Comparison of ENCODE assay signal across 8 cellular contexts in the genomic region with DNA sequence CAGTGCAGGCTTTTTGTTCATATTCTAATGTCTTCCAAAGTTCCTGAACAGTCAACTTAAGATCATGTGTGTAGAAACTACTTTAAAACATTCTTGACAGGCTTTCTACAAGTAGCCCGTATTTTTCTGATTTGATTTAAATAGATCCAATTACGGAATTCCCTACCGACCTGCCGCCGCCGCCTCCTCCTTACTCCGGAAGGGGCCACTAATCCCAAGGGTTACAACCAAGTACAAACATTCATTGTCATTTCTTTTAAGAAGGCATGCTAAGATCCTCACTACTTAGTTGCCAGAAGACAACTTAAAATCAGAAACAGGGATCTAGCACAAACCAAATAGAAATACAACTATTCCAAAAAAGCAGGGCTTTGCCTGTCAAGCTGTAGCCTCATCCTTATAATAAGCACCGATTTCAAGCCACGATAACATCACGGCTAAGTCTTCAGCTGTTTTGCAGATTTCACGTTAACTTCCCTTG. TPM values are rescaled to one million over a fixed set of nuclear protein-coding genes. Genes with fewer than 3 reads are reported as not detected.
DNase-seq lines count a peak whose midpoint lies in the region; ATAC-seq and TF ChIP-seq lines count a peak whose summit lies in the region.

No MANE protein-coding gene starts in this region.

- no peaks in the 10 kb centered on the region for H3K27me3 Mint-ChIP-seq in stimulated activated naive CD8-positive, alpha-beta T cell treated with anti-CD3 and anti-CD28 coated beads, Interleukin-15, Interleukin-2, amounts not matched to agents 100 ng/mL and 50 ng/mL, for 24 hours
- no peaks in the 10 kb centered on the region for H3K27me3 Mint-ChIP-seq in activated CD4-positive, alpha-beta memory T cell treated with anti-CD3 and anti-CD28 coated beads for 36 hours

- TF ChIP-seq EP300 in sigmoid colon (IDR thresholded peaks at IDR 0.05): no peak

- peaks cover 61% of the 10 kb centered on the region for H3K4me1 Mint-ChIP-seq in stimulated activated naive CD8-positive, alpha-beta T cell treated with anti-CD3 and anti-CD28 coated beads, Interleukin-15, Interleukin-2, amounts not matched to agents 100 ng/mL and 50 ng/mL, for 24 hours (ENCODE audit: low read depth)
- H3K4me1 Mint-ChIP-seq in activated CD4-positive, alpha-beta memory T cell treated with anti-CD3 and anti-CD28 coated beads for 36 hours (ENCODE audit: low read depth): peaks cover 47% of the 10 kb centered on the region

- intact Hi-C loops in activated CD4-positive, alpha-beta memory T cell treated with anti-CD3 and anti-CD28 coated beads for 36 hours (cut with micrococcal nuclease): loop anchor here (2.0 to 10.0 kb wide), 4 partner anchors 71 to 423 kb away; partner anchors contain the start of genes IWS1 and MAP3K2
- intact Hi-C loops in left ventricle myocardium inferior (cut with micrococcal nuclease) (no loop called here), sigmoid colon (cut with DNase I) (loop anchor here (5.0 kb wide), 4 partner anchors 47 to 283 kb away; partner anchors contain the start of genes IWS1 and POLR2D)

- H3K27ac ChIP-seq in left ventricle myocardium inferior (replicated peaks) (peak overlapping the region; percentile 89), sigmoid colon (peak overlapping the region; percentile 82 to 94 (median 92))

- H3K36me3 Mint-ChIP-seq in stimulated activated naive CD8-positive, alpha-beta T cell treated with anti-CD3 and anti-CD28 coated beads, Interleukin-15, Interleukin-2, amounts not matched to agents 100 ng/mL and 50 ng/mL, for 24 hours (ENCODE audit: low read depth): peaks cover 26% of the 10 kb centered on the region
- H3K36me3 Mint-ChIP-seq in activated CD4-positive, alpha-beta memory T cell treated with anti-CD3 and anti-CD28 coated beads for 36 hours: peaks cover 17% of the 10 kb centered on the region

- H3K4me3 Mint-ChIP-seq in stimulated activated naive CD8-positive, alpha-beta T cell treated with anti-CD3 and anti-CD28 coated beads, Interleukin-15, Interleukin-2, amounts not matched to agents 100 ng/mL and 50 ng/mL, for 24 hours: peak overlapping the region; percentile 96
- H3K4me3 Mint-ChIP-seq in activated CD4-positive, alpha-beta memory T cell treated with anti-CD3 and anti-CD28 coated beads for 36 hours: peak overlapping the region; percentile 92

- no peak for DNase-seq in stimulated activated naive CD8-positive, alpha-beta T cell treated with anti-CD3 and anti-CD28 coated beads, Interleukin-15, Interleukin-2, amounts not matched to agents 100 U/mL and 50 U/mL, for 24 hours
- DNase-seq in activated CD4-positive, alpha-beta memory T cell treated with anti-CD3 and anti-CD28 coated beads for 36 hours: no peak
- DNase-seq in left ventricle myocardium inferior: no peak
- no peak for DNase-seq in sigmoid colon
- no peak for DNase-seq in activated effector memory CD4-positive, alpha-beta T cell treated with Interleukin-2 at 50 U/mL for 16 hours

- peak overlapping the region; percentile 80 for H3K4me3 ChIP-seq in left ventricle myocardium inferior
- H3K4me3 ChIP-seq in sigmoid colon: peak overlapping the region; percentile 55 to 92 (median 71)

- no peaks in the 10 kb centered on the region for H3K27me3 ChIP-seq in left ventricle myocardium inferior (ENCODE audit: low read depth)
- no peaks in the 10 kb centered on the region for H3K27me3 ChIP-seq in sigmoid colon

- no peak for ATAC-seq in stimulated activated naive CD8-positive, alpha-beta T cell treated with anti-CD3 and anti-CD28 coated beads, Interleukin-15, Interleukin-2, amounts not matched to agents 100 U/mL and 50 U/mL, for 24 hours
- ATAC-seq in HG02840 (IDR thresholded peaks at IDR 0.05; ENCODE audit: low FRiP score, unreplicated experiment) (no peak), GM21390 (IDR thresholded peaks at IDR 0.05; ENCODE audit: unreplicated experiment) (no peak)

- H3K27ac Mint-ChIP-seq in stimulated activated naive CD8-positive, alpha-beta T cell treated with anti-CD3 and anti-CD28 coated beads, Interleukin-15, Interleukin-2, amounts not matched to agents 100 ng/mL and 50 ng/mL, for 24 hours: peak overlapping the region; percentile 99
- peak overlapping the region; percentile 98 for H3K27ac Mint-ChIP-seq in activated CD4-positive, alpha-beta memory T cell treated with anti-CD3 and anti-CD28 coated beads for 36 hours

- no peaks in the 10 kb centered on the region for H3K9me3 ChIP-seq in left ventricle myocardium inferior (replicated peaks)
- H3K9me3 ChIP-seq in sigmoid colon: no peaks in the 10 kb centered on the region

- CTCF ChIA-PET in activated CD4-positive, alpha-beta memory T cell treated with anti-CD3 and anti-CD28 coated beads for 36 hours (lab: Charles Lee): interaction anchor here (1.5 to 1.8 kb wide), 2 partner anchors 11 to 109 kb away, joined by 3 to 5 read pairs; partner anchors contain the start of gene SFT2D3

- peaks cover 65% of the 10 kb centered on the region for H3K4me1 ChIP-seq in left ventricle myocardium inferior
- peaks cover 0 to 47% (median 42%) of the 10 kb centered on the region in 4 donors for H3K4me1 ChIP-seq in sigmoid colon

- POLR2A ChIA-PET in activated CD4-positive, alpha-beta memory T cell treated with anti-CD3 and anti-CD28 coated beads for 36 hours (lab: Charles Lee): interaction anchor here (0.9 to 1.8 kb wide), 4 partner anchors 12 to 108 kb away, joined by 3 to 10 read pairs (median 6); partner anchors contain the start of gene SFT2D3

- no peak for TF ChIP-seq POLR2A in sigmoid colon (IDR thresholded peaks at IDR 0.05)

- 0 to 1% methylated on average over 11 of the region's 11 CpGs for WGBS in sigmoid colon, 2 donors

- no peaks in the 10 kb centered on the region for H3K9me3 Mint-ChIP-seq in stimulated activated naive CD8-positive, alpha-beta T cell treated with anti-CD3 and anti-CD28 coated beads, Interleukin-15, Interleukin-2, amounts not matched to agents 100 ng/mL and 50 ng/mL, for 24 hours
- no peaks in the 10 kb centered on the region for H3K9me3 Mint-ChIP-seq in activated CD4-positive, alpha-beta memory T cell treated with anti-CD3 and anti-CD28 coated beads for 36 hours

- no peaks in the 10 kb centered on the region for H3K36me3 ChIP-seq in left ventricle myocardium inferior
- H3K36me3 ChIP-seq in sigmoid colon: no peaks in the 10 kb centered on the region

- TF ChIP-seq CTCF in left ventricle myocardium inferior (IDR thresholded peaks at IDR 0.05; ENCODE audit: borderline replicate concordance) (no peak), sigmoid colon (IDR thresholded peaks at IDR 0.05) (no peak)

RNA-seq across cellular contexts. Expression of gene WDR33, which starts 0.8 kb away (rescaled TPM):
- 10 to 100 TPM; 62.9 to 64.7 TPM for total RNA-seq in activated CD4-positive, alpha-beta memory T cell treated with anti-CD3 and anti-CD28 coated beads for 36 hours
- 38.9 TPM for total RNA-seq in left ventricle myocardium inferior
- total RNA-seq in sigmoid colon: 10 to 100 TPM; 37.8 to 45.2 (median 44.3) TPM
- 10 to 100 TPM in 2 of 3 donors, 1 to 10 TPM in 1; 8.3 to 16.1 (median 10.8) TPM for polyA plus RNA-seq in sigmoid colon

RNA-seq across cellular contexts. Expression of gene POLR2D, which starts 47.8 kb away (rescaled TPM):
- 10 to 100 TPM; 56.1 to 57.1 TPM for total RNA-seq in activated CD4-positive, alpha-beta memory T cell treated with anti-CD3 and anti-CD28 coated beads for 36 hours
- total RNA-seq in left ventricle myocardium inferior: 19.4 TPM
- total RNA-seq in sigmoid colon: 10 to 100 TPM in 3 of 4 donors, 1 to 10 TPM in 1; 9.7 to 12.9 (median 12.3) TPM
- polyA plus RNA-seq in sigmoid colon: 10 to 100 TPM in 2 of 3 donors, 1 to 10 TPM in 1; 9.9 to 18.8 (median 10.8) TPM
